In the genomic region with DNA sequence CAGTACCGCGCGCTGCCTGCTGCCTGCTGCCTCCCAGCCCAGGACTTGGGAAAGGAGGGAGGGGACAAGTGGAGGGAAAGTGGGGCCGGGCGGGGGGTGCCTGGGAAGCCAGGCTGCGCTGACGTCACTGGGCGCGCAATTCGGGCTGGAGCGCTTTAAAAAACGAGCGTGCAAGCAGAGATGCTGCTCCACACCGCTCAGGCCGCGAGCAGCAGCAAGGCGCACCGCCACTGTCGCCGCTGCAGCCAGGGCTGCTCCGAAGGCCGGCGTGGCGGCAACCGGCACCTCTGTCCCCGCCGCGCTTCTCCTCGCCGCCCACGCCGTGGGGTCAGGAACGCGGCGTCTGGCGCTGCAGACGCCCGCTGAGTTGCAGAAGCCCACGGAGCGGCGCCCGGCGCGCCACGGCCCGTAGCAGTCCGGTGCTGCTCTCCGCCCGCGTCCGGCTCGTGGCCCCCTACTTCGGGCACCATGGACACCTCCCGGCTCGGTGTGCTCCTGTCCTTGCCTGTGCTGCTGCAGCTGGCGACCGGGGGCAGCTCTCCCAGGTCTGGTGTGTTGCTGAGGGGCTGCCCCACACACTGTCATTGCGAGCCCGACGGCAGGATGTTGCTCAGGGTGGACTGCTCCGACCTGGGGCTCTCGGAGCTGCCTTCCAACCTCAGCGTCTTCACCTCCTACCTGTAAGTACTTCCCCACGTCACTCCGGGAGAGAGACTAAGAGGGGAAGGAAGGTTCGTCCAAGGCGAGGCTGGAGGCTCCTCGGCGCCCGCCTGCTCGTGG, we compare ENCODE assay signal across 9 cellular contexts. TPM values are rescaled to one million over a fixed set of nuclear protein-coding genes. Genes with fewer than 3 reads are reported as not detected.
A peak's percentile ranks its signal among the peaks of the same experiment; 100 is the strongest.
DNase-seq lines count a peak whose midpoint lies in the region; ATAC-seq, FAIRE-seq and TF ChIP-seq lines count a peak whose summit lies in the region.
"Had no signal": no experiment of that assay in that cellular context is flagged by ENCODE, and none has a peak within 500 bp of the region (broad histone marks: within the 10 kb centered on the region; RNA-seq: fewer than 3 reads in every experiment).

A gene with protein sequence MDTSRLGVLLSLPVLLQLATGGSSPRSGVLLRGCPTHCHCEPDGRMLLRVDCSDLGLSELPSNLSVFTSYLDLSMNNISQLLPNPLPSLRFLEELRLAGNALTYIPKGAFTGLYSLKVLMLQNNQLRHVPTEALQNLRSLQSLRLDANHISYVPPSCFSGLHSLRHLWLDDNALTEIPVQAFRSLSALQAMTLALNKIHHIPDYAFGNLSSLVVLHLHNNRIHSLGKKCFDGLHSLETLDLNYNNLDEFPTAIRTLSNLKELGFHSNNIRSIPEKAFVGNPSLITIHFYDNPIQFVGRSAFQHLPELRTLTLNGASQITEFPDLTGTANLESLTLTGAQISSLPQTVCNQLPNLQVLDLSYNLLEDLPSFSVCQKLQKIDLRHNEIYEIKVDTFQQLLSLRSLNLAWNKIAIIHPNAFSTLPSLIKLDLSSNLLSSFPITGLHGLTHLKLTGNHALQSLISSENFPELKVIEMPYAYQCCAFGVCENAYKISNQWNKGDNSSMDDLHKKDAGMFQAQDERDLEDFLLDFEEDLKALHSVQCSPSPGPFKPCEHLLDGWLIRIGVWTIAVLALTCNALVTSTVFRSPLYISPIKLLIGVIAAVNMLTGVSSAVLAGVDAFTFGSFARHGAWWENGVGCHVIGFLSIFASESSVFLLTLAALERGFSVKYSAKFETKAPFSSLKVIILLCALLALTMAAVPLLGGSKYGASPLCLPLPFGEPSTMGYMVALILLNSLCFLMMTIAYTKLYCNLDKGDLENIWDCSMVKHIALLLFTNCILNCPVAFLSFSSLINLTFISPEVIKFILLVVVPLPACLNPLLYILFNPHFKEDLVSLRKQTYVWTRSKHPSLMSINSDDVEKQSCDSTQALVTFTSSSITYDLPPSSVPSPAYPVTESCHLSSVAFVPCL (plus strand): TSS at position 186 of the 780 bp plus-strand sequence. CDS start 283 bp downstream, at position 469.

- no peak for TF ChIP-seq POLR2A in spleen (IDR thresholded peaks at IDR 0.05)

- peak within 1 kb of the TSS; percentile 78 for H3K4me3 Mint-ChIP-seq in GM23338

- intact Hi-C loops in spleen (cut with DNase I; ENCODE audit: low total_unique reads), result no loop called here

- no peaks in the 10 kb centered on the region for H3K36me3 ChIP-seq in BE2C
- peaks cover 9% of the 10 kb centered on the region; the same call in 1 of the 2 replicates for H3K36me3 ChIP-seq in GM23338 (ENCODE audit: insufficient read depth)
- H3K36me3 ChIP-seq in keratinocyte (ENCODE audit: control insufficient read depth in 2 of 2, extremely low read depth in 1 of 2, insufficient read depth in 2 of 2, low read length in 2 of 2), result no peaks in the 10 kb centered on the region
- no peaks in the 10 kb centered on the region for H3K36me3 ChIP-seq in spleen
- H3K36me3 ChIP-seq: neutrophil had no signal

- no peak within 1 kb of the TSS for H3K27ac Mint-ChIP-seq in GM23338

- H3K4me1 Mint-ChIP-seq in GM23338, result peaks cover 15% of the 10 kb centered on the region; the same call in 2 of the 3 replicates

- H2AFZ ChIP-seq in GM23338 (peak within 1 kb of the TSS; percentile 97), keratinocyte (ENCODE audit: control insufficient read depth, low read length) (peak within 1 kb of the TSS; percentile 15)

- DNase-seq in BE2C (peak; percentile 93), GM23338 (ENCODE audit: low spot score) (peak; percentile 73), NCI-H774 (lab: John Stamatoyannopoulos, UW) (peak; percentile 88), caudate nucleus (lab: John Stamatoyannopoulos, UW) (peak in 59 of 61 donors; percentile 13 to 84 (median 66)), keratinocyte (ENCODE audit: low read depth, low spot score) (no peak), spleen (peak; percentile 73)

- FAIRE-seq in keratinocyte (lab: Jason Lieb, UNC), result no peak

- no peaks in the 10 kb centered on the region for H3K9me1 ChIP-seq in keratinocyte (ENCODE audit: control insufficient read depth, extremely low read depth, insufficient read depth, low read length)

- no peak within 1 kb of the TSS for H3K9ac ChIP-seq in keratinocyte (ENCODE audit: control insufficient read depth, extremely low read depth, insufficient read depth, low read length)

- ATAC-seq in GM23338 (peak; percentile 77), HG03342 (IDR thresholded peaks at IDR 0.05; ENCODE audit: unreplicated experiment) (no peak), GM18873 (IDR thresholded peaks at IDR 0.05; ENCODE audit: low FRiP score, unreplicated experiment) (no peak)

- H3K79me2 ChIP-seq in GM23338 (replicated peaks; ENCODE audit: insufficient read depth), result no peaks in the 10 kb centered on the region
- H3K79me2 ChIP-seq in keratinocyte (ENCODE audit: control insufficient read depth, insufficient read depth, low read length), result no peaks in the 10 kb centered on the region

- H3K36me3 Mint-ChIP-seq in GM23338 (ENCODE audit: low read depth), result peaks cover 11% of the 10 kb centered on the region

- no peaks in the 10 kb centered on the region for H3K27me3 ChIP-seq in BE2C
- peaks cover 81% of the 10 kb centered on the region for H3K27me3 ChIP-seq in GM23338 (ENCODE audit: insufficient read depth)
- peaks cover 57% of the 10 kb centered on the region for H3K27me3 ChIP-seq in keratinocyte (ENCODE audit: control insufficient read depth, extremely low read depth, insufficient read depth, low read length)
- peaks cover 0 to 60% (median 48%) of the 10 kb centered on the region in 7 donors for H3K27me3 ChIP-seq in spleen (replicated peaks in 1 of 7)

- H4K20me1 ChIP-seq in GM23338 (replicated peaks; ENCODE audit: insufficient read depth) (no peaks in the 10 kb centered on the region), keratinocyte (ENCODE audit: control insufficient read depth, extremely low read depth, insufficient read depth, low read length) (no peaks in the 10 kb centered on the region)

- peak within 1 kb of the TSS; percentile 98 for H3K4me2 ChIP-seq in GM23338
- peak within 1 kb of the TSS; percentile 62 for H3K4me2 ChIP-seq in keratinocyte (ENCODE audit: control insufficient read depth, extremely low read depth, insufficient read depth, low read depth, low read length)

- peak within 1 kb of the TSS; percentile 86 for H3K4me3 ChIP-seq in BE2C (ENCODE audit: low read depth, low read length)
- H3K4me3 ChIP-seq in GM23338, result peak within 1 kb of the TSS; percentile 82
- peak within 1 kb of the TSS in 2 of 3 experiments; percentile 29 to 50 for H3K4me3 ChIP-seq in keratinocyte (ENCODE audit: control insufficient read depth in 2 of 3, extremely low read depth in 1 of 3, insufficient read depth in 2 of 3, low read depth in 1 of 3, low read length in 3 of 3)
- peak within 1 kb of the TSS; percentile 5 to 63 (median 33) for H3K4me3 ChIP-seq in spleen

- no peak for TF ChIP-seq CTCF in BE2C (IDR thresholded peaks at IDR 0.05; ENCODE audit: low read depth, low read length)
- no peak for TF ChIP-seq CTCF in GM23338 (conservative IDR thresholded peaks at IDR 0.05; ENCODE audit: low read depth in 2 of 2)
- no peak for TF ChIP-seq CTCF in keratinocyte (optimal IDR thresholded peaks at IDR 0.05 in 1 of 3, IDR thresholded peaks at IDR 0.05 in 1 of 3, conservative IDR thresholded peaks at IDR 0.05 in 1 of 3; ENCODE audit: extremely low read depth in 1 of 3, insufficient read depth in 2 of 3, low read length in 3 of 3)
- no peak for TF ChIP-seq CTCF in spleen (IDR thresholded peaks at IDR 0.05 in 8 of 11, conservative IDR thresholded peaks at IDR 0.05 in 3 of 11)

- no peaks in the 10 kb centered on the region for H3F3A ChIP-seq in GM23338 (replicated peaks; ENCODE audit: low read depth)

- peaks cover 52% of the 10 kb centered on the region for H3K27me3 Mint-ChIP-seq in GM23338 (ENCODE audit: insufficient read depth, low read depth, poor library complexity)

- H3K27ac ChIP-seq in GM23338 (ENCODE audit: low read depth) (no peak within 1 kb of the TSS), caudate nucleus (ENCODE audit: low read depth, low read length) (peak within 1 kb of the TSS; percentile 55), keratinocyte (ENCODE audit: control insufficient read depth, insufficient read depth, low read length) (no peak within 1 kb of the TSS), spleen (no peak within 1 kb of the TSS)
- H3K27ac ChIP-seq: neutrophil had no signal

- H3K9me3 ChIP-seq in BE2C (peaks cover 4% of the 10 kb centered on the region), keratinocyte (ENCODE audit: control insufficient read depth, low read depth, low read length) (no peaks in the 10 kb centered on the region), spleen (peaks cover 0 to 29% (median 24%) of the 10 kb centered on the region in 8 donors)

- peaks cover 28% of the 10 kb centered on the region for H3K9me3 Mint-ChIP-seq in GM23338

- WGBS in spleen, 5 donors, result 0 to 1% (median 1%) methylated on average over 48 to 71 of the region's 71 CpGs

- peaks cover 6% of the 10 kb centered on the region; the same call in 1 of the 2 replicates for H3K4me1 ChIP-seq in BE2C
- peaks cover 23% of the 10 kb centered on the region for H3K4me1 ChIP-seq in GM23338 (ENCODE audit: insufficient read depth)
- H3K4me1 ChIP-seq in keratinocyte (ENCODE audit: control insufficient read depth, extremely low read depth, insufficient read depth, low read length), result peaks cover 14% of the 10 kb centered on the region
- H3K4me1 ChIP-seq in spleen, result peaks cover 19 to 29% (median 25%) of the 10 kb centered on the region in 6 donors

- dilution Hi-C loops in keratinocyte (cut with MboI; ENCODE audit: extremely low pct_ligation_motif_present, low sequenced_read_pairs), result no loop called here

- no peaks in the 10 kb centered on the region for H3K9me2 ChIP-seq in GM23338 (ENCODE audit: insufficient read depth)

TF ChIP-seq in GM23338, 12 proteins besides CTCF, POLR2A, EP300 and RAD21 (continues in another document):
- TF ChIP-seq CREB1 (CRISPR knock-in tag; IDR thresholded peaks at IDR 0.05; ENCODE audit: low read depth), result peak; percentile 85

RNA-seq across cellular contexts. Expression of the gene that starts here (rescaled TPM):
- 16.3 TPM for polyA plus RNA-seq in BE2C (2012; ENCODE audit: insufficient read depth, insufficient read length, low read depth)
- total RNA-seq in GM23338 (2014; rRNA removed; shearing (Covaris generic)), result 0.17 and 0.66 TPM in 2 replicates
- polyA plus RNA-seq in GM23338 (2016; fragmentation: Nextera tagmentation; extraction: Ambion mirVana) (0.09 and 0.26 TPM in 2 replicates), keratinocyte (0.05 to 0.19 TPM (median 0.05 TPM) in 3 replicates), spleen (under 1 TPM; 0.02 to 0.19 (median 0.02) TPM)
- not detected for polyA plus RNA-seq in keratinocyte (2011; ENCODE audit: low read depth)
- 0.03 and 0.04 TPM in 2 replicates for polyA plus RNA-seq in keratinocyte (2011; cell fraction: cytosol; rRNA removed)
- polyA plus RNA-seq in keratinocyte (2011; cell fraction: nucleus; rRNA removed), result 0.31 and 0.37 TPM in 2 replicates
- polyA plus RNA-seq in keratinocyte (2012; ENCODE audit: low replicate concordance), result 0.06 and 0.07 TPM in 2 replicates
- 0.10 TPM in 1 of 3 replicates, not detected in the others for polyA minus RNA-seq in keratinocyte
- polyA minus RNA-seq in keratinocyte (2011; cell fraction: cytosol; rRNA and poly(A)+ RNA removed), result not detected
- polyA minus RNA-seq in keratinocyte (2011; cell fraction: nucleus; rRNA and poly(A)+ RNA removed), result 0.21 and 0.54 TPM in 2 replicates
- not detected for total RNA-seq in spleen

Comparison
In these comparisons a context has a peak if more than half of its experiments do, and no peak if none do; other contexts are left out.
1. Peak in DNase-seq, ATAC-seq, H3K4me3 ChIP-seq and H3K4me2 ChIP-seq in GM23338; RNA of the gene not detected or under 1 TPM.
2. Peak in DNase-seq and H3K4me3 ChIP-seq in spleen; RNA of the gene not detected or under 1 TPM.
3. H3K4me3 ChIP-seq: peak in every context shown above with its lines; median percentile 86 in BE2C; 82 in GM23338; 40 in keratinocyte; 33 in spleen.